Comparison of ENCODE assay signal across 8 cellular contexts in genomic region chr3:197847866-197848401, GRCh38. TPM values are rescaled to one million over a fixed set of nuclear protein-coding genes. Genes with fewer than 3 reads are reported as not detected.
DNase-seq lines count a peak whose midpoint lies in the region; ATAC-seq and TF ChIP-seq lines count a peak whose summit lies in the region.
"Had no signal": no experiment of that assay in that cellular context is flagged by ENCODE, and none has a peak within 500 bp of the region (broad histone marks: within the 10 kb centered on the region; RNA-seq: fewer than 3 reads in every experiment).

No MANE protein-coding gene starts in this region.

- H3K27ac ChIP-seq in adrenal gland, result peak overlapping the region in 3 of 5 donors; percentile 70 to 79 (median 78)
- H3K27ac ChIP-seq: parathyroid adenoma had no signal

- H3K9me3 ChIP-seq in adrenal gland (replicated peaks in 1 of 3), result no peaks in the 10 kb centered on the region

- H3K4me1 Mint-ChIP-seq in natural killer cell, result peaks cover 13 to 18% of the 10 kb centered on the region in 2 donors

- H3K9me3 Mint-ChIP-seq in natural killer cell, result no peaks in the 10 kb centered on the region

- DNase-seq in GM13976 (ENCODE audit: low spot score), result peak; percentile 79
- peak; percentile 82 for DNase-seq in MV-4-11 (lab: John Stamatoyannopoulos, UW)
- DNase-seq in adrenal gland, result peak in 3 of 7 donors; percentile 13 to 26 (median 18)
- no peak for DNase-seq in natural killer cell
- DNase-seq in retina, result no peak

- in situ Hi-C loops in GM13976 (cut with MboI; ENCODE audit: low sequenced_read_pairs, unreplicated experiment), result no loop called here

- H3K4me1 ChIP-seq in adrenal gland (replicated peaks in 1 of 2), result peaks cover 0 to 24% of the 10 kb centered on the region in 2 donors
- H3K4me1 ChIP-seq: parathyroid adenoma had no signal

- ATAC-seq in GM21737 (IDR thresholded peaks at IDR 0.05; ENCODE audit: unreplicated experiment), result peak; percentile 78
- ATAC-seq in natural killer cell, result peak; percentile 88 to 98 (median 94)
- ATAC-seq in HG03025 (IDR thresholded peaks at IDR 0.05; ENCODE audit: low FRiP score, unreplicated experiment), result no peak

- H3K27me3 ChIP-seq in adrenal gland, result no peaks in the 10 kb centered on the region

- H3K36me3 Mint-ChIP-seq in natural killer cell, result no peaks in the 10 kb centered on the region

- TF ChIP-seq CTCF in GM13976 (IDR thresholded peaks at IDR 0.05; ENCODE audit: borderline replicate concordance, control extremely low read depth, extremely low read depth, insufficient read depth, missing control alignments) (no peak), adrenal gland (IDR thresholded peaks at IDR 0.05) (no peak), natural killer cell (IDR thresholded peaks at IDR 0.05) (no peak)

- peak overlapping the region in 2 of 4 donors; percentile 23 to 48 for H3K4me3 ChIP-seq in adrenal gland

- H3K4me3 Mint-ChIP-seq in natural killer cell, result peak overlapping the region; percentile 82

- H3K27me3 Mint-ChIP-seq in natural killer cell (ENCODE audit: low read depth in 2 of 2), result no peaks in the 10 kb centered on the region

- 18 to 35% (median 20%) methylated on average over 8 of the region's 8 CpGs for WGBS in adrenal gland, 4 donors

- peaks cover 0 to 49% of the 10 kb centered on the region in 2 donors for H3K36me3 ChIP-seq in adrenal gland (replicated peaks in 1 of 2)

- no peak for TF ChIP-seq POLR2A in adrenal gland (IDR thresholded peaks at IDR 0.05)

- H3K27ac Mint-ChIP-seq in natural killer cell, result peak overlapping the region; percentile 87 to 98

- intact Hi-C loops in adrenal gland (cut with DNase I), result no loop called here
- intact Hi-C loops in natural killer cell (cut with micrococcal nuclease), result no loop called here

RNA-seq across cellular contexts. Expression of gene LRCH3, which starts 56.9 kb away (rescaled TPM):
- total RNA-seq in adrenal gland (10 to 100 TPM; 29.6 to 54.9 (median 43.7) TPM), natural killer cell (10 to 100 TPM; 68.1 to 90.5 (median 90.3) TPM)
- 10 to 100 TPM in 1 of 3 donors, 1 to 10 TPM in 2; 7.4 to 39.2 (median 9.7) TPM for polyA plus RNA-seq in adrenal gland

Comparison
In these comparisons a context has a peak if more than half of its experiments do, and no peak if none do; other contexts are left out.
1. DNase-seq: peak in GM13976 (single experiment) and MV-4-11 (single experiment); none in natural killer cell (single experiment) and retina (single experiment).